Comparison of ENCODE assay signal across 1 cellular context in the genomic region with DNA sequence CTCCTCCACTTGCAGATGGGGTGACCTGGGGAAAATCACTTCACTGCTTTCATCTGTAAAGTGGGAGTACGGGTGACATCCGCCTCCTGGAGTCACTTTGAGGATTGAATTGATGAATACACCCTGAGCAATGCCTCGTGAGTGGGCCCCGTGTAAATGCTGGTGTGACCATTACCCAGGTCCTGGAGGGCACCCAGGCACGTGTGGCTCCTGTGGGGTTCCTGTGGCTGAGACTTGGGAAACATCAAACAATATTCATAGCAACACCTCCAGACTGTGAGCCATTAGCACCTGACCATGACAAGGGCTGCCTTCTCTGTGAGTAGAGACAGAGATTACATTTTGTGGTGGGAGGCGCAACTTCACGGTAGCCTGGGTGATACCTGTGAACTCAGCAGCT.
TF ChIP-seq lines count a peak whose summit lies in the region.

No MANE protein-coding gene starts in this region.

TF ChIP-seq in IMR-90, 13 proteins besides CTCF, POLR2A, EP300 and RAD21:
- TF ChIP-seq FOS (IDR thresholded peaks at IDR 0.05; ENCODE audit: low read depth, low read length), result no peak
- no peak for TF ChIP-seq MXI1 (IDR thresholded peaks at IDR 0.05; ENCODE audit: borderline replicate concordance, low read depth, low read length)
- TF ChIP-seq, protein P1, sequence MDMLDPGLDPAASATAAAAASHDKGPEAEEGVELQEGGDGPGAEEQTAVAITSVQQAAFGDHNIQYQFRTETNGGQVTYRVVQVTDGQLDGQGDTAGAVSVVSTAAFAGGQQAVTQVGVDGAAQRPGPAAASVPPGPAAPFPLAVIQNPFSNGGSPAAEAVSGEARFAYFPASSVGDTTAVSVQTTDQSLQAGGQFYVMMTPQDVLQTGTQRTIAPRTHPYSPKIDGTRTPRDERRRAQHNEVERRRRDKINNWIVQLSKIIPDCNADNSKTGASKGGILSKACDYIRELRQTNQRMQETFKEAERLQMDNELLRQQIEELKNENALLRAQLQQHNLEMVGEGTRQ (IDR thresholded peaks at IDR 0.05; ENCODE audit: low read depth, low read length), result no peak
- TF ChIP-seq ELK1 (IDR thresholded peaks at IDR 0.05; ENCODE audit: borderline replicate concordance, low read depth, low read length), result no peak
- TF ChIP-seq CEBPB (IDR thresholded peaks at IDR 0.05; ENCODE audit: low read depth, low read length), result no peak
- no peak for TF ChIP-seq SMC3 (IDR thresholded peaks at IDR 0.05; ENCODE audit: low read depth, low read length)
- no peak for TF ChIP-seq NFE2L2 (IDR thresholded peaks at IDR 0.05; ENCODE audit: low read depth, low read length)
- TF ChIP-seq RCOR1 (IDR thresholded peaks at IDR 0.05; ENCODE audit: insufficient replicate concordance, low read length), result no peak
- TF ChIP-seq RFX5 (IDR thresholded peaks at IDR 0.05; ENCODE audit: low read depth, low read length), result no peak
- TF ChIP-seq BHLHE40 (IDR thresholded peaks at IDR 0.05; ENCODE audit: low read depth, low read length), result no peak
- no peak for TF ChIP-seq MAFK (IDR thresholded peaks at IDR 0.05; ENCODE audit: low read depth, low read length)
